1 cellular context compared by ENCODE assay signal in the genomic region with DNA sequence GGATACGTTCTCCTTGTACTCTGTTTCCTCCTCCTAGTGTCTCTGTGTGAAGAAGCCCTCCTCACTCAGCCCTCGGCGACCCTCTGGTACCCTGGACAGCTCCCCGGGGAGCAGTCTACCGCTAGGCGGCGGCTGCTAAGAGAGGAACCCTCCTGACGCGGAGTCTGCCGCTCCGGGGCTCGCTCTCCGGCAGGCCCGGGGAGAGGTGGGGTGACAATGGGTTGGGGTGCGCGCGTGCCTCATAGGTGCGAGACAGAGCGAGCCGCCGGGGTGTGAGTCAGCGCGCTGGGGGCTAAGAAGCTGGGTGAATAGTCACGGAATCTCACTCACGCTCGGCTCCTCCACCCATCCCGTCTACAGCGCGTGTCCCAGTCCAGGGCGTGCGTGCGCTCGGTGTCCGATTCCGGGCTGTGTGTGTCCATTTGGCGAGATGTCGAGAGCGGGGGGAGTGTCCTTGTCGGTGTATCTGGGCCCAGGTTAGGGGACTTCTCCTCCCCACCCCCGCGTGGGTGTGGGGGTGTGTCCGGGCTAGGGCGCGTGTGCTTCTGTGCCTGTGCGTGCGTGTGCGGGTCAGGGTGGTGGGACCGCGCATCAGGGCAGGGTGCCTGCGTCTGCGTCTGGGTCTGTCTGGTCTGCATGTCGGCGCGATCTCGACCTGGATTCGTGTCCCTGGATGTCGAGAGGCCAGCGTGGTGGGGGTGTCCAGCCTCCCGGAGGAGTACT.
TF ChIP-seq lines count a peak whose summit lies in the region.

No MANE protein-coding gene starts in this region.

TF ChIP-seq in HepG2, 621 proteins besides CTCF, POLR2A, EP300 and RAD21 (continued from another document and continues in another):
- TF ChIP-seq SOX6 (IDR thresholded peaks at IDR 0.05) (no peak), SOX6 (CRISPR knock-in tag; IDR thresholded peaks at IDR 0.05) (no peak), ATF7-NPFF (CRISPR knock-in tag; IDR thresholded peaks at IDR 0.05; ENCODE audit: low read depth) (peak; percentile 92), XRCC5 (optimal IDR thresholded peaks at IDR 0.05; ENCODE audit: low read length) (peak; percentile 94), ZKSCAN5 (CRISPR knock-in tag; IDR thresholded peaks at IDR 0.05) (0 out of 2 replicates have a peak, but pooled peaks have one; percentile 20), DR1 (CRISPR knock-in tag; IDR thresholded peaks at IDR 0.05) (no peak), MYNN (CRISPR knock-in tag; IDR thresholded peaks at IDR 0.05; ENCODE audit: low read depth) (peak; percentile 91; the same call in 1 of the 2 replicates), RFXANK (CRISPR knock-in tag; IDR thresholded peaks at IDR 0.05) (peak; percentile 69; the same call in 1 of the 2 replicates), HNRNPLL (IDR thresholded peaks at IDR 0.05; ENCODE audit: low read depth, low read length, poor library complexity, severe bottlenecking) (no peak), MIER2 (CRISPR knock-in tag; IDR thresholded peaks at IDR 0.05) (peak; percentile 100), SETDB1 (CRISPR knock-in tag; IDR thresholded peaks at IDR 0.05; ENCODE audit: borderline replicate concordance) (no peak), TGIF2 (CRISPR knock-in tag; IDR thresholded peaks at IDR 0.05) (peak; percentile 93), ZNF350 (CRISPR knock-in tag; IDR thresholded peaks at IDR 0.05; ENCODE audit: borderline replicate concordance, low read depth) (no peak), JUNB (CRISPR knock-in tag; IDR thresholded peaks at IDR 0.05; ENCODE audit: borderline replicate concordance) (peak; percentile 86), ADNP (CRISPR knock-in tag; IDR thresholded peaks at IDR 0.05) (no peak), ZNF263 (CRISPR knock-in tag; IDR thresholded peaks at IDR 0.05) (peak; percentile 63), ZNF652 (CRISPR knock-in tag; IDR thresholded peaks at IDR 0.05; ENCODE audit: borderline replicate concordance, low read depth) (0 out of 2 replicates have a peak, but pooled peaks have one; percentile 32), ETV5 (CRISPR knock-in tag; IDR thresholded peaks at IDR 0.05; ENCODE audit: borderline replicate concordance) (peak; percentile 44; the same call in 1 of the 2 replicates), ZNF317 (CRISPR knock-in tag; IDR thresholded peaks at IDR 0.05) (peak; percentile 36; the same call in 1 of the 2 replicates), ZNF343 (CRISPR knock-in tag; IDR thresholded peaks at IDR 0.05) (no peak; the same call in 1 of the 2 replicates), ZNF670 (CRISPR knock-in tag; IDR thresholded peaks at IDR 0.05; ENCODE audit: borderline replicate concordance) (no peak), SRY (CRISPR knock-in tag; IDR thresholded peaks at IDR 0.05) (peak; percentile 78; the same call in 1 of the 2 replicates), MEF2D (CRISPR knock-in tag; IDR thresholded peaks at IDR 0.05) (peak; percentile 86), MED1 (CRISPR knock-in tag; IDR thresholded peaks at IDR 0.05) (no peak), ZFP36 (IDR thresholded peaks at IDR 0.05; ENCODE audit: borderline replicate concordance, low read depth, low read length, partially characterized antibody) (no peak), PCBP2 (optimal IDR thresholded peaks at IDR 0.05; ENCODE audit: low read depth, low read length, poor library complexity, severe bottlenecking) (no peak), ZNF7 (CRISPR knock-in tag; IDR thresholded peaks at IDR 0.05) (peak; percentile 71)
- TF ChIP-seq, protein P1, sequence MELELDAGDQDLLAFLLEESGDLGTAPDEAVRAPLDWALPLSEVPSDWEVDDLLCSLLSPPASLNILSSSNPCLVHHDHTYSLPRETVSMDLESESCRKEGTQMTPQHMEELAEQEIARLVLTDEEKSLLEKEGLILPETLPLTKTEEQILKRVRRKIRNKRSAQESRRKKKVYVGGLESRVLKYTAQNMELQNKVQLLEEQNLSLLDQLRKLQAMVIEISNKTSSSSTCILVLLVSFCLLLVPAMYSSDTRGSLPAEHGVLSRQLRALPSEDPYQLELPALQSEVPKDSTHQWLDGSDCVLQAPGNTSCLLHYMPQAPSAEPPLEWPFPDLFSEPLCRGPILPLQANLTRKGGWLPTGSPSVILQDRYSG (CRISPR knock-in tag; IDR thresholded peaks at IDR 0.05) = peak; percentile 85; the same call in 1 of the 2 replicates
- TF ChIP-seq, protein P2, sequence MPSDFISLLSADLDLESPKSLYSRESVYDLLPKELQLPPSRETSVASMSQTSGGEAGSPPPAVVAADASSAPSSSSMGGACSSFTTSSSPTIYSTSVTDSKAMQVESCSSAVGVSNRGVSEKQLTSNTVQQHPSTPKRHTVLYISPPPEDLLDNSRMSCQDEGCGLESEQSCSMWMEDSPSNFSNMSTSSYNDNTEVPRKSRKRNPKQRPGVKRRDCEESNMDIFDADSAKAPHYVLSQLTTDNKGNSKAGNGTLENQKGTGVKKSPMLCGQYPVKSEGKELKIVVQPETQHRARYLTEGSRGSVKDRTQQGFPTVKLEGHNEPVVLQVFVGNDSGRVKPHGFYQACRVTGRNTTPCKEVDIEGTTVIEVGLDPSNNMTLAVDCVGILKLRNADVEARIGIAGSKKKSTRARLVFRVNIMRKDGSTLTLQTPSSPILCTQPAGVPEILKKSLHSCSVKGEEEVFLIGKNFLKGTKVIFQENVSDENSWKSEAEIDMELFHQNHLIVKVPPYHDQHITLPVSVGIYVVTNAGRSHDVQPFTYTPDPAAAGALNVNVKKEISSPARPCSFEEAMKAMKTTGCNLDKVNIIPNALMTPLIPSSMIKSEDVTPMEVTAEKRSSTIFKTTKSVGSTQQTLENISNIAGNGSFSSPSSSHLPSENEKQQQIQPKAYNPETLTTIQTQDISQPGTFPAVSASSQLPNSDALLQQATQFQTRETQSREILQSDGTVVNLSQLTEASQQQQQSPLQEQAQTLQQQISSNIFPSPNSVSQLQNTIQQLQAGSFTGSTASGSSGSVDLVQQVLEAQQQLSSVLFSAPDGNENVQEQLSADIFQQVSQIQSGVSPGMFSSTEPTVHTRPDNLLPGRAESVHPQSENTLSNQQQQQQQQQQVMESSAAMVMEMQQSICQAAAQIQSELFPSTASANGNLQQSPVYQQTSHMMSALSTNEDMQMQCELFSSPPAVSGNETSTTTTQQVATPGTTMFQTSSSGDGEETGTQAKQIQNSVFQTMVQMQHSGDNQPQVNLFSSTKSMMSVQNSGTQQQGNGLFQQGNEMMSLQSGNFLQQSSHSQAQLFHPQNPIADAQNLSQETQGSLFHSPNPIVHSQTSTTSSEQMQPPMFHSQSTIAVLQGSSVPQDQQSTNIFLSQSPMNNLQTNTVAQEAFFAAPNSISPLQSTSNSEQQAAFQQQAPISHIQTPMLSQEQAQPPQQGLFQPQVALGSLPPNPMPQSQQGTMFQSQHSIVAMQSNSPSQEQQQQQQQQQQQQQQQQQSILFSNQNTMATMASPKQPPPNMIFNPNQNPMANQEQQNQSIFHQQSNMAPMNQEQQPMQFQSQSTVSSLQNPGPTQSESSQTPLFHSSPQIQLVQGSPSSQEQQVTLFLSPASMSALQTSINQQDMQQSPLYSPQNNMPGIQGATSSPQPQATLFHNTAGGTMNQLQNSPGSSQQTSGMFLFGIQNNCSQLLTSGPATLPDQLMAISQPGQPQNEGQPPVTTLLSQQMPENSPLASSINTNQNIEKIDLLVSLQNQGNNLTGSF (CRISPR knock-in tag; IDR thresholded peaks at IDR 0.05) = peak; percentile 94; the same call in 1 of the 2 replicates
- TF ChIP-seq, protein P3, sequence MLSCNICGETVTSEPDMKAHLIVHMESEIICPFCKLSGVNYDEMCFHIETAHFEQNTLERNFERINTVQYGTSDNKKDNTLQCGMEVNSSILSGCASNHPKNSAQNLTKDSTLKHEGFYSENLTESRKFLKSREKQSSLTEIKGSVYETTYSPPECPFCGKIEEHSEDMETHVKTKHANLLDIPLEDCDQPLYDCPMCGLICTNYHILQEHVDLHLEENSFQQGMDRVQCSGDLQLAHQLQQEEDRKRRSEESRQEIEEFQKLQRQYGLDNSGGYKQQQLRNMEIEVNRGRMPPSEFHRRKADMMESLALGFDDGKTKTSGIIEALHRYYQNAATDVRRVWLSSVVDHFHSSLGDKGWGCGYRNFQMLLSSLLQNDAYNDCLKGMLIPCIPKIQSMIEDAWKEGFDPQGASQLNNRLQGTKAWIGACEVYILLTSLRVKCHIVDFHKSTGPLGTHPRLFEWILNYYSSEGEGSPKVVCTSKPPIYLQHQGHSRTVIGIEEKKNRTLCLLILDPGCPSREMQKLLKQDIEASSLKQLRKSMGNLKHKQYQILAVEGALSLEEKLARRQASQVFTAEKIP (CRISPR knock-in tag; IDR thresholded peaks at IDR 0.05; ENCODE audit: borderline replicate concordance) = no peak
- TF ChIP-seq, protein P4, sequence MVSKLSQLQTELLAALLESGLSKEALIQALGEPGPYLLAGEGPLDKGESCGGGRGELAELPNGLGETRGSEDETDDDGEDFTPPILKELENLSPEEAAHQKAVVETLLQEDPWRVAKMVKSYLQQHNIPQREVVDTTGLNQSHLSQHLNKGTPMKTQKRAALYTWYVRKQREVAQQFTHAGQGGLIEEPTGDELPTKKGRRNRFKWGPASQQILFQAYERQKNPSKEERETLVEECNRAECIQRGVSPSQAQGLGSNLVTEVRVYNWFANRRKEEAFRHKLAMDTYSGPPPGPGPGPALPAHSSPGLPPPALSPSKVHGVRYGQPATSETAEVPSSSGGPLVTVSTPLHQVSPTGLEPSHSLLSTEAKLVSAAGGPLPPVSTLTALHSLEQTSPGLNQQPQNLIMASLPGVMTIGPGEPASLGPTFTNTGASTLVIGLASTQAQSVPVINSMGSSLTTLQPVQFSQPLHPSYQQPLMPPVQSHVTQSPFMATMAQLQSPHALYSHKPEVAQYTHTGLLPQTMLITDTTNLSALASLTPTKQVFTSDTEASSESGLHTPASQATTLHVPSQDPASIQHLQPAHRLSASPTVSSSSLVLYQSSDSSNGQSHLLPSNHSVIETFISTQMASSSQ (IDR thresholded peaks at IDR 0.05; ENCODE audit: low read depth) = no peak
- TF ChIP-seq, protein P4 (CRISPR knock-in tag; IDR thresholded peaks at IDR 0.05; ENCODE audit: borderline replicate concordance) = no peak
- TF ChIP-seq, protein P5, sequence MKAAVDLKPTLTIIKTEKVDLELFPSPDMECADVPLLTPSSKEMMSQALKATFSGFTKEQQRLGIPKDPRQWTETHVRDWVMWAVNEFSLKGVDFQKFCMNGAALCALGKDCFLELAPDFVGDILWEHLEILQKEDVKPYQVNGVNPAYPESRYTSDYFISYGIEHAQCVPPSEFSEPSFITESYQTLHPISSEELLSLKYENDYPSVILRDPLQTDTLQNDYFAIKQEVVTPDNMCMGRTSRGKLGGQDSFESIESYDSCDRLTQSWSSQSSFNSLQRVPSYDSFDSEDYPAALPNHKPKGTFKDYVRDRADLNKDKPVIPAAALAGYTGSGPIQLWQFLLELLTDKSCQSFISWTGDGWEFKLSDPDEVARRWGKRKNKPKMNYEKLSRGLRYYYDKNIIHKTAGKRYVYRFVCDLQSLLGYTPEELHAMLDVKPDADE (CRISPR knock-in tag; IDR thresholded peaks at IDR 0.05) = peak; percentile 75; the same call in 1 of the 2 replicates
- TF ChIP-seq, protein P6, sequence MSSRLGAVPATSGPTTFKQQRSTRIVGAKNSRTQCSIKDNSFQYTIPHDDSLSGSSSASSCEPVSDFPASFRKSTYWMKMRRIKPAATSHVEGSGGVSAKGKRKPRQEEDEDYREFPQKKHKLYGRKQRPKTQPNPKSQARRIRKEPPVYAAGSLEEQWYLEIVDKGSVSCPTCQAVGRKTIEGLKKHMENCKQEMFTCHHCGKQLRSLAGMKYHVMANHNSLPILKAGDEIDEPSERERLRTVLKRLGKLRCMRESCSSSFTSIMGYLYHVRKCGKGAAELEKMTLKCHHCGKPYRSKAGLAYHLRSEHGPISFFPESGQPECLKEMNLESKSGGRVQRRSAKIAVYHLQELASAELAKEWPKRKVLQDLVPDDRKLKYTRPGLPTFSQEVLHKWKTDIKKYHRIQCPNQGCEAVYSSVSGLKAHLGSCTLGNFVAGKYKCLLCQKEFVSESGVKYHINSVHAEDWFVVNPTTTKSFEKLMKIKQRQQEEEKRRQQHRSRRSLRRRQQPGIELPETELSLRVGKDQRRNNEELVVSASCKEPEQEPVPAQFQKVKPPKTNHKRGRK (CRISPR knock-in tag; IDR thresholded peaks at IDR 0.05) = no peak
- TF ChIP-seq, protein P7, sequence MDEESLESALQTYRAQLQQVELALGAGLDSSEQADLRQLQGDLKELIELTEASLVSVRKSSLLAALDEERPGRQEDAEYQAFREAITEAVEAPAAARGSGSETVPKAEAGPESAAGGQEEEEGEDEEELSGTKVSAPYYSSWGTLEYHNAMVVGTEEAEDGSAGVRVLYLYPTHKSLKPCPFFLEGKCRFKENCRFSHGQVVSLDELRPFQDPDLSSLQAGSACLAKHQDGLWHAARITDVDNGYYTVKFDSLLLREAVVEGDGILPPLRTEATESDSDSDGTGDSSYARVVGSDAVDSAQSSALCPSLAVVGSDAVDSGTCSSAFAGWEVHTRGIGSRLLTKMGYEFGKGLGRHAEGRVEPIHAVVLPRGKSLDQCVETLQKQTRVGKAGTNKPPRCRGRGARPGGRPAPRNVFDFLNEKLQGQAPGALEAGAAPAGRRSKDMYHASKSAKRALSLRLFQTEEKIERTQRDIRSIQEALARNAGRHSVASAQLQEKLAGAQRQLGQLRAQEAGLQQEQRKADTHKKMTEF (CRISPR knock-in tag; IDR thresholded peaks at IDR 0.05) = peak; percentile 50; the same call in 1 of the 2 replicates
- TF ChIP-seq, protein P8, sequence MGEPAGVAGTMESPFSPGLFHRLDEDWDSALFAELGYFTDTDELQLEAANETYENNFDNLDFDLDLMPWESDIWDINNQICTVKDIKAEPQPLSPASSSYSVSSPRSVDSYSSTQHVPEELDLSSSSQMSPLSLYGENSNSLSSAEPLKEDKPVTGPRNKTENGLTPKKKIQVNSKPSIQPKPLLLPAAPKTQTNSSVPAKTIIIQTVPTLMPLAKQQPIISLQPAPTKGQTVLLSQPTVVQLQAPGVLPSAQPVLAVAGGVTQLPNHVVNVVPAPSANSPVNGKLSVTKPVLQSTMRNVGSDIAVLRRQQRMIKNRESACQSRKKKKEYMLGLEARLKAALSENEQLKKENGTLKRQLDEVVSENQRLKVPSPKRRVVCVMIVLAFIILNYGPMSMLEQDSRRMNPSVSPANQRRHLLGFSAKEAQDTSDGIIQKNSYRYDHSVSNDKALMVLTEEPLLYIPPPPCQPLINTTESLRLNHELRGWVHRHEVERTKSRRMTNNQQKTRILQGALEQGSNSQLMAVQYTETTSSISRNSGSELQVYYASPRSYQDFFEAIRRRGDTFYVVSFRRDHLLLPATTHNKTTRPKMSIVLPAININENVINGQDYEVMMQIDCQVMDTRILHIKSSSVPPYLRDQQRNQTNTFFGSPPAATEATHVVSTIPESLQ (CRISPR knock-in tag; conservative IDR thresholded peaks at IDR 0.05) = peak; percentile 94; the same call in 1 of the 2 replicates
